ENCODE assay signal across 8 cellular contexts in the genomic region with DNA sequence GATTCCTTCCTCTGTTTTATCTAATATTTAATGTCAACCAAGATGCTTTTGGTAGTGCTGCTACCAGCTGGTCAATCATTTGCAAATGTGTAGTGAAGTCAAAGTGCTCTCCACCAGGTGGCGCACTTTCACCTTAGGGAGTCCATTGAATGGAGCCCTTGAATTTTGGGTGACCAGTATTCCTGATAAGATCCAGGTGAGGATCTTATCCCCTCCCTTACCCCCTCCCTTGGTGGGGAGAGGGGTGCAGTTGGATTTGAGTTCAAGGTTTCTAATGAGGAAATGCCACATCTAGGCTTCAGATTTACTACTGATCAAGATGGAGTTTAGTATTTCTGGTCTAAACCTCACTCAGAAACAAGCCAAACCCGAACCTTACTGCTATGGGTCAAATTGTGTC. TPM values are rescaled to one million over a fixed set of nuclear protein-coding genes. Genes with fewer than 3 reads are reported as not detected.
DNase-seq lines count a peak whose midpoint lies in the region; ATAC-seq, FAIRE-seq and TF ChIP-seq lines count a peak whose summit lies in the region.

No MANE protein-coding gene starts in this region.

- FAIRE-seq in frontal cortex (lab: Jason Lieb, UNC), result peak; percentile 72

- peak; percentile 77 for ATAC-seq in GM21381 (IDR thresholded peaks at IDR 0.05; ENCODE audit: unreplicated experiment)
- ATAC-seq in RWPE2 (ENCODE audit: low read depth), result peak; percentile 77

- intact Hi-C loops in ovary (cut with DNase I) (loop anchor here in 3 of 4 donors (2.0 to 10.0 kb wide), 5 partner anchors 34 to 297 kb away; no protein-coding TSS in a partner anchor), transverse colon (cut with DNase I; ENCODE audit: low total_unique reads) (loop anchor here (5.0 kb wide), 1 partner anchor 104 kb away; no protein-coding TSS in a partner anchor)

- H3K36me3 ChIP-seq in RWPE2 (ENCODE audit: low read depth), result no peaks in the 10 kb centered on the region
- H3K36me3 ChIP-seq in ovary, result no peaks in the 10 kb centered on the region
- H3K36me3 ChIP-seq in transverse colon, result no peaks in the 10 kb centered on the region

- no peak for TF ChIP-seq POLR2A in ovary (IDR thresholded peaks at IDR 0.05)
- TF ChIP-seq POLR2A in transverse colon (IDR thresholded peaks at IDR 0.05), result no peak

- TF ChIP-seq EP300 in ovary (IDR thresholded peaks at IDR 0.05) (no peak), transverse colon (IDR thresholded peaks at IDR 0.05; ENCODE audit: low read depth) (no peak)

- in situ Hi-C loops in Caki2 (cut with HindIII; ENCODE audit: low pct_unique_long_range_greater_than_20kb, low sequenced_read_pairs) (no loop called here), transverse colon (cut with MboI; ENCODE audit: low pct_ligation_motif_present in 1 of 4, low pct_unique_long_range_greater_than_20kb in 1 of 4, low sequenced_read_pairs in 3 of 4) (loop anchor here (5.0 to 25.0 kb wide), 4 partner anchors 99 to 309 kb away; no protein-coding TSS in a partner anchor)

- H3K27ac ChIP-seq in RWPE2 (ENCODE audit: poor library complexity, severe bottlenecking) (no peak overlapping the region), ovary (peak overlapping the region in 1 of 2 donors; percentile 41), transverse colon (no peak overlapping the region)

- peaks cover under 1% of the 10 kb centered on the region for H3K27me3 ChIP-seq in RWPE2 (ENCODE audit: insufficient read depth, poor library complexity, severe bottlenecking)
- no peaks in the 10 kb centered on the region for H3K27me3 ChIP-seq in ovary
- peaks cover 42% of the 10 kb centered on the region for H3K27me3 ChIP-seq in transverse colon

- DNase-seq in Caki2 (ENCODE audit: low read depth) (peak; percentile 60), Kasumi-1 (lab: John Stamatoyannopoulos, UW) (peak; percentile 53 to 66), RWPE2 (ENCODE audit: low spot score) (peak; percentile 86), frontal cortex (ENCODE audit: low spot score in 2 of 2) (peak; percentile 58 to 59), ovary (peak; percentile 88 to 97 (median 92)), transverse colon (peak; percentile 91)
- peak; percentile 94 for DNase-seq in activated effector memory CD4-positive, alpha-beta T cell treated with anti-CD3 and anti-CD28 coated beads, Interleukin-2, amount 50 U/mL, for 16 hours

- WGBS in ovary, 3 donors, result 25 to 35% (median 33%) methylated on average over 2 of the region's 2 CpGs
- WGBS in transverse colon (ENCODE audit: low coverage in 1 of 2), 2 donors, result 42% methylated on average over 2 of the region's 2 CpGs; no CpG with 5 or more reads in 1 of the 2 donors

- no peaks in the 10 kb centered on the region for H3K4me1 ChIP-seq in RWPE2 (ENCODE audit: insufficient read depth, poor library complexity, severe bottlenecking)
- H3K4me1 ChIP-seq in ovary (ENCODE audit: insufficient read depth), result peaks cover 3% of the 10 kb centered on the region
- peaks cover 0 to 7% (median 4%) of the 10 kb centered on the region in 4 donors for H3K4me1 ChIP-seq in transverse colon

- TF ChIP-seq CTCF in RWPE2 (IDR thresholded peaks at IDR 0.05; ENCODE audit: poor library complexity, severe bottlenecking) (peak; percentile 90), ovary (IDR thresholded peaks at IDR 0.05) (peak; percentile 90 to 95 (median 94)), transverse colon (IDR thresholded peaks at IDR 0.05) (peak; percentile 82 to 93 (median 88))

- no peaks in the 10 kb centered on the region for H3K9me3 ChIP-seq in RWPE2 (ENCODE audit: severe bottlenecking)
- no peaks in the 10 kb centered on the region for H3K9me3 ChIP-seq in ovary
- no peaks in the 10 kb centered on the region for H3K9me3 ChIP-seq in transverse colon

- no peak overlapping the region for H3K4me3 ChIP-seq in RWPE2 (ENCODE audit: severe bottlenecking)
- no peak overlapping the region for H3K4me3 ChIP-seq in ovary
- no peak overlapping the region for H3K4me3 ChIP-seq in transverse colon

RNA-seq across cellular contexts. Expression of a gene that starts 12.0 kb away (rescaled TPM):
- total RNA-seq in Caki2 (2014; rRNA removed; shearing (Covaris generic); ENCODE audit: low replicate concordance), result 27.3 and 40.2 TPM in 2 replicates
- 12.2 TPM for total RNA-seq in frontal cortex
- total RNA-seq in ovary, result 10 to 100 TPM; 10.5 to 19.6 (median 17.7) TPM
- 10 to 100 TPM in 1 of 2 donors, 1 to 10 TPM in 1; 9.9 to 13.6 TPM for polyA plus RNA-seq in ovary
- 10 to 100 TPM in 1 of 4 donors, 1 to 10 TPM in 3; 6.0 to 19.8 (median 6.9) TPM for total RNA-seq in transverse colon

RNA-seq across cellular contexts. Expression of a gene that starts 55.9 kb away (rescaled TPM):
- total RNA-seq in Caki2 (2014; rRNA removed; shearing (Covaris generic); ENCODE audit: low replicate concordance), result 0.20 and 0.91 TPM in 2 replicates
- 3.7 TPM for total RNA-seq in frontal cortex
- total RNA-seq in ovary, result 100 to 1,000 TPM; 219 to 723 (median 335) TPM
- polyA plus RNA-seq in ovary, result 100 to 1,000 TPM; 104 to 228 TPM
- 1 to 10 TPM in 2 of 4 donors, under 1 TPM in 2; 0.20 to 2.6 (median 1.5) TPM for total RNA-seq in transverse colon

Comparison
In these comparisons a context has a peak if more than half of its experiments do, and no peak if none do; other contexts are left out.
1. RNA of a gene that starts 55.9 kb away (total RNA-seq): 219 to 723 TPM in ovary; 3.7 TPM in frontal cortex (single experiment), 0.20 to 2.6 TPM in transverse colon and 0.20 to 0.91 TPM in Caki2; every median in the first group is over 10 times any median in the second.
2. Peak in every context shown above with its lines, with median percentiles within 50 percentile points of each other: DNase-seq and CTCF ChIP-seq.